8 cellular contexts compared by ENCODE assay signal in the genomic region with DNA sequence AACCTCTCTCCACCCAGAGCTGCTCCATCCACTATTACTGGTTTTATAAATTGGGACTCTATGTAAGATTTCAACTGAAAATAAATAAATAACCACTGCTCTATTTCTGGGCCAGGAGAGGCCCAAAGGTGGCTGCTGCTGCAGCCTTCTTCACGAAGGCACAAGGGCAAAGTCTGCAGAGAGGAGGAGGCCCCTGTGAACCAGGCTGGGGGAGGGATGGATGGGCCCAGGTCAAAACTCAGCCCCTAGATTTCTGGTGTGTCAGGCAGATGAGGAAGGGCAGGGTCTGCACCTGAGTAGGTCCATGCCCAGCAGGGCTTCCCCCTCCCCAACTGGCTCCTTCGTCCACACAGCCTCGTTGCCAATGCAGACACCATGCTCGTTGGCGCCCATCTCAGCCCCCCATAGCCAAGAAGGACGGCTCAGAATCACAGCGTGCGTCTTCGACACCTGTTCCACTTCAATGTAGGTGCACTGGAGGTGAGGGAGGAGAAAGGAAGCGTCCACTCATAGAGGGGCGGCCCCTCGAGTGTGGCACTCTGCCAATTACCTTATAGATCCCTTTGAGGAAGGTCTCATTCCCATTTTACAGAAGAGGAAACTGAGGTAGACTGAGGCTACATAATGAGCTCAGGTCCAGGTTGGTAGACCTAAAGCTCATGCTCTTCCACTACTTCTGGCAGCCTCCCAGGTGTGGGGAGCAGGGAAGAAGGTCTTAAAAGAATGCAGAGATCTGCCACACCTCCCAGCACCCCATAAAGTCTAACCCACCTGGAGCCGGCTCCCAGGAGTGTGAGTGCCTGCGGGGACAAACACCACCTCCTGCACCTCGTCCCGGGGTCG. TPM values are rescaled to one million over a fixed set of nuclear protein-coding genes. Genes with fewer than 3 reads are reported as not detected.
DNase-seq lines count a peak whose midpoint lies in the region; ATAC-seq and TF ChIP-seq lines count a peak whose summit lies in the region.

No MANE protein-coding gene starts in this region.

- no peaks in the 10 kb centered on the region for H3K9me3 Mint-ChIP-seq in stimulated activated naive CD8-positive, alpha-beta T cell treated with anti-CD3 and anti-CD28 coated beads, Interleukin-15, Interleukin-2, amounts not matched to agents 100 ng/mL and 50 ng/mL, for 24 hours
- peaks cover 0 to 5% (median 0%) of the 10 kb centered on the region in 5 experiments for H3K9me3 Mint-ChIP-seq in brain

- no peaks in the 10 kb centered on the region for H3K27me3 ChIP-seq in mucosa of rectum (ENCODE audit: control insufficient read depth in 2 of 2, insufficient read depth in 2 of 2, low read length in 2 of 2)

- H3K9ac ChIP-seq in mucosa of rectum (ENCODE audit: low read depth in 1 of 2, low read length in 2 of 2) = peak overlapping the region; percentile 66 to 75

- H3K27ac Mint-ChIP-seq in stimulated activated naive CD8-positive, alpha-beta T cell treated with anti-CD3 and anti-CD28 coated beads, Interleukin-15, Interleukin-2, amounts not matched to agents 100 ng/mL and 50 ng/mL, for 24 hours = peak overlapping the region; percentile 58
- H3K27ac Mint-ChIP-seq in brain = peak overlapping the region; percentile 70 to 96 (median 74)

- ATAC-seq in stimulated activated naive CD8-positive, alpha-beta T cell treated with anti-CD3 and anti-CD28 coated beads, Interleukin-15, Interleukin-2, amounts not matched to agents 100 U/mL and 50 U/mL, for 24 hours = no peak
- no peak for ATAC-seq in GM21786 (IDR thresholded peaks at IDR 0.05; ENCODE audit: unreplicated experiment)

- no peaks in the 10 kb centered on the region for H3K9me3 ChIP-seq in mucosa of rectum (ENCODE audit: control insufficient read depth in 2 of 2, low read length in 2 of 2)

- peaks cover 33% of the 10 kb centered on the region for H3K4me1 Mint-ChIP-seq in stimulated activated naive CD8-positive, alpha-beta T cell treated with anti-CD3 and anti-CD28 coated beads, Interleukin-15, Interleukin-2, amounts not matched to agents 100 ng/mL and 50 ng/mL, for 24 hours (ENCODE audit: low read depth)
- peaks cover 37% of the 10 kb centered on the region for H3K4me1 Mint-ChIP-seq in brain

- H3K27ac ChIP-seq in mucosa of rectum (ENCODE audit: low read depth in 2 of 2, low read length in 2 of 2) = no peak overlapping the region

- H3K27me3 Mint-ChIP-seq in stimulated activated naive CD8-positive, alpha-beta T cell treated with anti-CD3 and anti-CD28 coated beads, Interleukin-15, Interleukin-2, amounts not matched to agents 100 ng/mL and 50 ng/mL, for 24 hours = peaks cover 11% of the 10 kb centered on the region
- peaks cover 20% of the 10 kb centered on the region for H3K27me3 Mint-ChIP-seq in brain

- H3K4me3 Mint-ChIP-seq in stimulated activated naive CD8-positive, alpha-beta T cell treated with anti-CD3 and anti-CD28 coated beads, Interleukin-15, Interleukin-2, amounts not matched to agents 100 ng/mL and 50 ng/mL, for 24 hours = peak overlapping the region; percentile 95
- H3K4me3 Mint-ChIP-seq in brain = peak overlapping the region; percentile 91 to 95 (median 92)

- no peak for TF ChIP-seq CTCF in brain (conservative IDR thresholded peaks at IDR 0.05)

- peak overlapping the region; percentile 86 to 92 for H3K4me3 ChIP-seq in mucosa of rectum (ENCODE audit: low read length in 2 of 2)

- H3K36me3 ChIP-seq in mucosa of rectum (ENCODE audit: control insufficient read depth in 2 of 2, insufficient read depth in 2 of 2, low read length in 2 of 2) = peaks cover 12 to 17% of the 10 kb centered on the region in 2 donors

- peaks cover 26 to 30% of the 10 kb centered on the region in 2 donors for H3K4me1 ChIP-seq in mucosa of rectum (ENCODE audit: control insufficient read depth in 2 of 2, insufficient read depth in 2 of 2, low read length in 2 of 2)

- no peak for DNase-seq in stimulated activated naive CD8-positive, alpha-beta T cell treated with anti-CD3 and anti-CD28 coated beads, Interleukin-15, Interleukin-2, amounts not matched to agents 100 U/mL and 50 U/mL, for 24 hours
- DNase-seq in COLO829 (ENCODE audit: low spot score) = no peak
- DNase-seq in NCI-H1436 treated with DMSO at 0.1 percent for 48 hours (lab: John Stamatoyannopoulos, UW) = no peak
- DNase-seq in activated CD8-positive, alpha-beta memory T cell treated with anti-CD3 and anti-CD28 coated beads, Interleukin-2, amount 50 U/mL, for 4 hours = no peak

- H3K36me3 Mint-ChIP-seq in stimulated activated naive CD8-positive, alpha-beta T cell treated with anti-CD3 and anti-CD28 coated beads, Interleukin-15, Interleukin-2, amounts not matched to agents 100 ng/mL and 50 ng/mL, for 24 hours (ENCODE audit: low read depth) = no peaks in the 10 kb centered on the region
- no peaks in the 10 kb centered on the region for H3K36me3 Mint-ChIP-seq in brain

RNA-seq across cellular contexts. Expression of a gene that starts 1.0 kb away (rescaled TPM):
- polyA plus RNA-seq in brain (ENCODE audit: insufficient read depth, low read depth, low replicate concordance) = 24.3 TPM

RNA-seq across cellular contexts. Expression of a gene that starts 8.7 kb away (rescaled TPM):
- 3.4 TPM for polyA plus RNA-seq in brain (ENCODE audit: insufficient read depth, low read depth, low replicate concordance)

RNA-seq across cellular contexts. Expression of a gene that starts 8.8 kb away (rescaled TPM):
- 61.6 TPM for polyA plus RNA-seq in brain (ENCODE audit: insufficient read depth, low read depth, low replicate concordance)

RNA-seq across cellular contexts. Expression of a gene that starts 10.8 kb away (rescaled TPM):
- 2.5 TPM for polyA plus RNA-seq in brain (ENCODE audit: insufficient read depth, low read depth, low replicate concordance)

RNA-seq across cellular contexts. Expression of a gene that starts 18.5 kb away (rescaled TPM):
- polyA plus RNA-seq in brain (ENCODE audit: insufficient read depth, low read depth, low replicate concordance) = 6.6 TPM
